Comparison of ENCODE assay signal across 19 cellular contexts in genomic region chr2:159199751-159200465, GRCh38.
DNase-seq lines count a peak whose midpoint lies in the region; ATAC-seq and TF ChIP-seq lines count a peak whose summit lies in the region.
"Had no signal": no experiment of that assay in that cellular context is flagged by ENCODE, and none has a peak within 500 bp of the region (broad histone marks: within the 10 kb centered on the region; RNA-seq: fewer than 3 reads in every experiment).

No MANE protein-coding gene starts in this region.

- H3K27me3 ChIP-seq in heart left ventricle (no peaks in the 10 kb centered on the region), GM23248 (replicated peaks; ENCODE audit: insufficient read depth) (no peaks in the 10 kb centered on the region), gastroesophageal sphincter (no peaks in the 10 kb centered on the region)
- H3K27me3 ChIP-seq: adrenal gland, pancreas had no signal

- no peak overlapping the region for H3K27ac Mint-ChIP-seq in endothelial cell (ENCODE audit: unreplicated experiment)
- H3K27ac Mint-ChIP-seq: activated CD8-positive, alpha-beta T cell treated with anti-CD3 and anti-CD28 coated beads, Interleukin-2, amount 10 ng/mL, durations not matched to agents 7 days and 5 days; dendritic cell treated with granulocyte-macrophage colony-stimulating factor and Interleukin-4, amounts not matched to agents 40 ng/mL and 50 ng/mL, for 4 days had no signal

- TF ChIP-seq EP300 in gastroesophageal sphincter (IDR thresholded peaks at IDR 0.05) = no peak

- peaks cover 39% of the 10 kb centered on the region for H3F3A ChIP-seq in GM23248 (ENCODE audit: insufficient read depth)

- no peak overlapping the region for H2AFZ ChIP-seq in GM23248

- H3K79me2 ChIP-seq in GM23248 (ENCODE audit: insufficient read depth) = no peaks in the 10 kb centered on the region

- peak overlapping the region; percentile 25 for H3K4me3 Mint-ChIP-seq in endothelial cell (ENCODE audit: unreplicated experiment)
- H3K4me3 Mint-ChIP-seq: activated CD8-positive, alpha-beta T cell treated with anti-CD3 and anti-CD28 coated beads, Interleukin-2, amount 10 ng/mL, durations not matched to agents 7 days and 5 days; dendritic cell treated with granulocyte-macrophage colony-stimulating factor and Interleukin-4, amounts not matched to agents 40 ng/mL and 50 ng/mL, for 4 days had no signal

- peaks cover 1% of the 10 kb centered on the region for H3K27me3 Mint-ChIP-seq in endothelial cell (ENCODE audit: unreplicated experiment)
- H3K27me3 Mint-ChIP-seq: dendritic cell treated with granulocyte-macrophage colony-stimulating factor and Interleukin-4, amounts not matched to agents 40 ng/mL and 50 ng/mL, for 4 days had no signal

- H3K4me1 ChIP-seq in heart left ventricle = peaks cover 2 to 78% (median 38%) of the 10 kb centered on the region in 12 donors
- H3K4me1 ChIP-seq in GM23248 (ENCODE audit: insufficient read depth) = peaks cover 19% of the 10 kb centered on the region
- peaks cover 0 to 33% (median 22%) of the 10 kb centered on the region in 3 donors for H3K4me1 ChIP-seq in gastroesophageal sphincter

- H3K9me3 Mint-ChIP-seq in endothelial cell (ENCODE audit: unreplicated experiment) = no peaks in the 10 kb centered on the region
- H3K9me3 Mint-ChIP-seq: dendritic cell treated with granulocyte-macrophage colony-stimulating factor and Interleukin-4, amounts not matched to agents 40 ng/mL and 50 ng/mL, for 4 days had no signal

- ATAC-seq in heart left ventricle (peak in 2 of 4 donors; percentile 19 to 26), left cardiac atrium (no peak), gastroesophageal sphincter (no peak)
- ATAC-seq in stimulated activated naive CD8-positive, alpha-beta T cell treated with anti-CD3 and anti-CD28 coated beads, Interleukin-15, Interleukin-2, amounts not matched to agents 100 U/mL and 50 U/mL, for 24 hours = no peak
- ATAC-seq: activated CD8-positive, alpha-beta T cell treated with anti-CD3 and anti-CD28 coated beads, Interleukin-2, amount 10 ng/mL, durations not matched to agents 7 days and 5 days; pancreas had no signal

- H3K36me3 Mint-ChIP-seq in endothelial cell (ENCODE audit: low read depth, unreplicated experiment) = peaks cover 64% of the 10 kb centered on the region

- H3K36me3 ChIP-seq in heart left ventricle (peaks cover 0 to 78% (median 34%) of the 10 kb centered on the region in 9 donors), GM23248 (ENCODE audit: low read depth) (peaks cover 24% of the 10 kb centered on the region; the same call in 1 of the 2 replicates), gastroesophageal sphincter (peaks cover 0 to 76% of the 10 kb centered on the region in 2 donors)

- H3K4me1 Mint-ChIP-seq in endothelial cell (ENCODE audit: unreplicated experiment) = no peaks in the 10 kb centered on the region

- no peaks in the 10 kb centered on the region for H4K20me1 ChIP-seq in GM23248 (ENCODE audit: insufficient read depth)

- 52 to 67% (median 57%) methylated on average over 4 of the region's 4 CpGs for WGBS in heart left ventricle, 4 donors
- WGBS in GM23248 (ENCODE audit: low coverage in 1 of 2, low lambda C conversion rate in 2 of 2, missing lambda C conversion rate in 2 of 2), 2 experiments = 92 to 93% methylated on average over 4 of the region's 4 CpGs
- 61 to 100% methylated on average over 1 to 4 of the region's 4 CpGs for WGBS in gastroesophageal sphincter (ENCODE audit: low coverage in 1 of 2), 2 donors

- intact Hi-C loops in heart left ventricle (cut with DNase I) = no loop called here
- intact Hi-C loops in left cardiac atrium (cut with DNase I) = no loop called here

- in situ Hi-C loops in GM23248 (cut with MboI) = no loop called here

- H3K4me2 ChIP-seq in GM23248 (ENCODE audit: unreplicated experiment) = no peak overlapping the region

- no peak overlapping the region for H3K9ac ChIP-seq in GM23248

- TF ChIP-seq CTCF in heart left ventricle (IDR thresholded peaks at IDR 0.05) (peak in 1 of 12 donors; percentile 5), endothelial cell (IDR thresholded peaks at IDR 0.05; ENCODE audit: unreplicated experiment) (no peak), gastroesophageal sphincter (IDR thresholded peaks at IDR 0.05) (no peak)

- DNase-seq in heart left ventricle (no peak), left cardiac atrium (no peak), endothelial cell (ENCODE audit: low spot score) (no peak), myocyte (ENCODE audit: low read depth) (peak; percentile 61), kidney glomerular epithelial cell (lab: John Stamatoyannopoulos, UW) (no peak), GM23248 (no peak)
- DNase-seq in stimulated activated naive CD8-positive, alpha-beta T cell treated with anti-CD3 and anti-CD28 coated beads, Interleukin-15, Interleukin-2, amounts not matched to agents 100 U/mL and 50 U/mL, for 24 hours = no peak
- DNase-seq: activated CD8-positive, alpha-beta T cell treated with anti-CD3 and anti-CD28 coated beads, Interleukin-2, amount 10 ng/mL, durations not matched to agents 7 days and 5 days; adrenal gland; erythroblast; GOT3; islet precursor cell; Karpas-422; NCI-H2227 treated with DMSO at 0.1 percent for 48 hours; pancreas; trophoblast cell had no signal

- TF ChIP-seq POLR2A in heart left ventricle (IDR thresholded peaks at IDR 0.05) (no peak), gastroesophageal sphincter (IDR thresholded peaks at IDR 0.05) (no peak)

- H3K27ac ChIP-seq in heart left ventricle = peak overlapping the region in 9 of 12 donors; percentile 37 to 70 (median 59)
- no peak overlapping the region for H3K27ac ChIP-seq in GM23248
- peak overlapping the region in 1 of 4 donors; percentile 47 for H3K27ac ChIP-seq in gastroesophageal sphincter
- H3K27ac ChIP-seq: adrenal gland, pancreas, VCaP had no signal

- H3K4me3 ChIP-seq in heart left ventricle = no peak overlapping the region
- H3K4me3 ChIP-seq in GM23248 = no peak overlapping the region
- no peak overlapping the region for H3K4me3 ChIP-seq in gastroesophageal sphincter
- H3K4me3 ChIP-seq: adrenal gland, pancreas had no signal

- H3K9me2 ChIP-seq in GM23248 (ENCODE audit: insufficient read depth) = no peaks in the 10 kb centered on the region

- H3K9me3 ChIP-seq in heart left ventricle = no peaks in the 10 kb centered on the region
- no peaks in the 10 kb centered on the region for H3K9me3 ChIP-seq in GM23248 (ENCODE audit: low read depth)
- H3K9me3 ChIP-seq in gastroesophageal sphincter = no peaks in the 10 kb centered on the region
- H3K9me3 ChIP-seq: adrenal gland, pancreas had no signal
